28 cellular contexts compared by ENCODE assay signal in genomic region chr5:152202321-152202720, GRCh38.
"Had no signal": no experiment of that assay in that cellular context is flagged by ENCODE, and none has a peak within 500 bp of the region (broad histone marks: within the 10 kb centered on the region; RNA-seq: fewer than 3 reads in every experiment).

No MANE protein-coding gene starts in this region.

- ATAC-seq: effector memory CD8-positive, alpha-beta T cell; esophagus mucosa; foreskin keratinocyte; gastrocnemius medialis; gastroesophageal sphincter; heart left ventricle; heart right ventricle had no signal

- H3K9me3 ChIP-seq: colonic mucosa, esophagus muscularis mucosa, esophagus squamous epithelium, gastrocnemius medialis, gastroesophageal sphincter, heart left ventricle had no signal

- H3K27me3 ChIP-seq: colonic mucosa, esophagus muscularis mucosa, esophagus squamous epithelium, foreskin keratinocyte, gastrocnemius medialis, gastroesophageal sphincter, heart left ventricle, heart right ventricle had no signal

- H3K36me3 ChIP-seq: colonic mucosa, esophagus muscularis mucosa, esophagus squamous epithelium, gastrocnemius medialis, gastroesophageal sphincter, heart left ventricle, heart right ventricle had no signal

- H3K4me1 ChIP-seq: colonic mucosa, esophagus muscularis mucosa, esophagus squamous epithelium, foreskin keratinocyte, gastrocnemius medialis, gastroesophageal sphincter, heart left ventricle, heart right ventricle had no signal

- FAIRE-seq: colon, endometrium, endothelial cell of umbilical vein, frontal cortex had no signal

- H3K4me3 ChIP-seq: colonic mucosa, coronary artery, dorsolateral prefrontal cortex, esophagus muscularis mucosa, esophagus squamous epithelium, gastrocnemius medialis, gastroesophageal sphincter, heart left ventricle, heart right ventricle had no signal

- H3K27ac ChIP-seq: colonic mucosa, coronary artery, dorsolateral prefrontal cortex, epithelial cell of prostate, esophagus muscularis mucosa, esophagus squamous epithelium, foreskin keratinocyte, gastrocnemius medialis, gastroesophageal sphincter, heart left ventricle, heart right ventricle had no signal

- DNase-seq: colonic mucosa; cortex of kidney; dermis blood vessel endothelial cell; dorsolateral prefrontal cortex; effector CD4-positive, alpha-beta T cell; effector CD8-positive, alpha-beta T cell; effector memory CD4-positive, alpha-beta T cell; effector memory CD8-positive, alpha-beta T cell; endodermal cell; erythroblast; esophagus squamous epithelium; foreskin fibroblast; foreskin keratinocyte; foreskin melanocyte; gastrocnemius medialis; glutamatergic neuron; head of caudate nucleus; heart left ventricle; heart right ventricle had no signal
